In genomic region chrX:134174273-134174660, GRCh38 we compare ENCODE assay signal across 16 cellular contexts.
A peak's percentile ranks its signal among the peaks of the same experiment; 100 is the strongest.
DNase-seq lines count a peak whose midpoint lies in the region; ATAC-seq and TF ChIP-seq lines count a peak whose summit lies in the region.
"Had no signal": no experiment of that assay in that cellular context is flagged by ENCODE, and none has a peak within 500 bp of the region (broad histone marks: within the 10 kb centered on the region; RNA-seq: fewer than 3 reads in every experiment).

No MANE protein-coding gene starts in this region.

- H2BK5ac ChIP-seq in neuronal stem cell (ENCODE audit: low read length), result no peak overlapping the region

- H3K4me3 ChIP-seq in Loucy (ENCODE audit: low read length, poor library complexity, severe bottlenecking) (peak overlapping the region; percentile 81), neuronal stem cell (ENCODE audit: low read length in 2 of 2) (peak overlapping the region in 1 of 2 donors; percentile 92)
- H3K4me3 ChIP-seq: upper lobe of right lung had no signal

- peaks cover 24% of the 10 kb centered on the region for H3K27me3 Mint-ChIP-seq in activated CD8-positive, alpha-beta memory T cell treated with anti-CD3 and anti-CD28 coated beads, Interleukin-2, amount 10 ng/mL, durations not matched to agents 7 days and 5 days
- peaks cover 5% of the 10 kb centered on the region for H3K27me3 Mint-ChIP-seq in glutamatergic neuron (ENCODE audit: unreplicated experiment)

- no peak overlapping the region for H2BK15ac ChIP-seq in neuronal stem cell (ENCODE audit: low read length)

- no peak overlapping the region for H3K14ac ChIP-seq in neuronal stem cell (ENCODE audit: low read length)

- H2BK12ac ChIP-seq in neuronal stem cell (ENCODE audit: low read length), result no peak overlapping the region

- no peak overlapping the region for H3K23ac ChIP-seq in neuronal stem cell (ENCODE audit: low read depth, low read length, poor library complexity)

- H3K9me3 ChIP-seq in Loucy (ENCODE audit: insufficient read depth, low read depth, low read length) (no peaks in the 10 kb centered on the region), neuronal stem cell (replicated peaks in 1 of 2; ENCODE audit: control insufficient read depth in 2 of 2, insufficient read depth in 1 of 2, low read depth in 1 of 2, low read length in 2 of 2) (no peaks in the 10 kb centered on the region)
- H3K9me3 ChIP-seq: upper lobe of right lung had no signal

- peak overlapping the region; percentile 89; the same call in 1 of the 2 replicates for H2AFZ ChIP-seq in Loucy (ENCODE audit: low read length)
- H2AFZ ChIP-seq in neuronal stem cell (ENCODE audit: low read length), result no peak overlapping the region

- H3K9ac ChIP-seq in Loucy (ENCODE audit: low read depth, low read length, poor library complexity, severe bottlenecking) (no peak overlapping the region), neuronal stem cell (ENCODE audit: low read depth, low read length, poor library complexity) (no peak overlapping the region)

- H3K9me2 ChIP-seq in Loucy (replicated peaks; ENCODE audit: low read depth, low read length), result no peaks in the 10 kb centered on the region

- H4K8ac ChIP-seq in neuronal stem cell (ENCODE audit: low read depth, low read length), result no peak overlapping the region

- no CpG with 5 or more reads among the region's 4 CpGs for WGBS in neuronal stem cell (ENCODE audit: extremely low coverage in 2 of 2, insufficient read length in 2 of 2, insufficient replicate concordance in 1 of 2), 2 donors

- peaks cover 13% of the 10 kb centered on the region for H3K36me3 Mint-ChIP-seq in activated CD8-positive, alpha-beta memory T cell treated with anti-CD3 and anti-CD28 coated beads, Interleukin-2, amount 10 ng/mL, durations not matched to agents 7 days and 5 days
- H3K36me3 Mint-ChIP-seq in glutamatergic neuron (ENCODE audit: unreplicated experiment), result no peaks in the 10 kb centered on the region

- CTCF ChIA-PET in activated CD8-positive, alpha-beta memory T cell treated with anti-CD3 and anti-CD28 coated beads, Interleukin-2, amount 10 ng/mL, durations not matched to agents 7 days and 5 days (lab: Charles Lee), result interaction anchor here (0.7 to 1.3 kb wide), 2 partner anchors 12 to 222 kb away, joined by 3 to 5 read pairs; no protein-coding TSS in a partner anchor

- no peaks in the 10 kb centered on the region for H3K79me1 ChIP-seq in neuronal stem cell (ENCODE audit: low read depth, low read length)

- no peak overlapping the region for H3K18ac ChIP-seq in neuronal stem cell (ENCODE audit: low read length)

- no peak overlapping the region for H2AK5ac ChIP-seq in neuronal stem cell (ENCODE audit: low read depth, low read length)

- H3F3A ChIP-seq in Loucy (ENCODE audit: low read depth), result no peaks in the 10 kb centered on the region

- H3K4me3 Mint-ChIP-seq in activated CD8-positive, alpha-beta memory T cell treated with anti-CD3 and anti-CD28 coated beads, Interleukin-2, amount 10 ng/mL, durations not matched to agents 7 days and 5 days, result peak overlapping the region; percentile 83
- peak overlapping the region; percentile 91 for H3K4me3 Mint-ChIP-seq in glutamatergic neuron (ENCODE audit: unreplicated experiment)

- intact Hi-C loops in Right ventricle myocardium inferior (cut with DNase I), result no loop called here

- peak overlapping the region; percentile 96 for H3K27ac ChIP-seq in neuronal stem cell (replicated peaks; ENCODE audit: low read length)
- H3K27ac ChIP-seq: upper lobe of right lung had no signal

- H2BK120ac ChIP-seq in neuronal stem cell (ENCODE audit: low read depth, low read length), result no peak overlapping the region

- DNase-seq in activated CD8-positive, alpha-beta memory T cell treated with anti-CD3 and anti-CD28 coated beads, Interleukin-2, amount 10 ng/mL, durations not matched to agents 7 days and 5 days, result no peak
- DNase-seq in activated CD8-positive, alpha-beta memory T cell treated with anti-CD3 and anti-CD28 coated beads, Interleukin-2, amount 50 U/mL, for 4 hours, result no peak
- DNase-seq in glutamatergic neuron, result no peak
- DNase-seq in neuronal stem cell (ENCODE audit: low spot score), result no peak
- no peak for DNase-seq in NCI-H1048 (lab: John Stamatoyannopoulos, UW)
- no peak for DNase-seq in DMS153 treated with DMSO at 0.1 percent for 48 hours (lab: John Stamatoyannopoulos, UW; ENCODE audit: unreplicated experiment)
- no peak for DNase-seq in Right ventricle myocardium inferior (ENCODE audit: missing footprints)
- DNase-seq: ACHN, dermis blood vessel endothelial cell, KBM-7, NCI-H187 treated with DMSO at 0.1 percent for 48 hours, NCI-H69, RPMI8226, T-helper 9 cell, upper lobe of right lung had no signal

- peaks cover 12% of the 10 kb centered on the region for H3K79me2 ChIP-seq in Loucy (ENCODE audit: insufficient read depth, low read length)

- no peak for ATAC-seq in activated CD8-positive, alpha-beta memory T cell treated with anti-CD3 and anti-CD28 coated beads, Interleukin-2, amount 10 ng/mL, durations not matched to agents 7 days and 5 days
- no peak for ATAC-seq in Right ventricle myocardium inferior
- ATAC-seq: upper lobe of right lung had no signal

- H3K9me3 Mint-ChIP-seq in activated CD8-positive, alpha-beta memory T cell treated with anti-CD3 and anti-CD28 coated beads, Interleukin-2, amount 10 ng/mL, durations not matched to agents 7 days and 5 days (ENCODE audit: low read depth), result no peaks in the 10 kb centered on the region
- peaks cover 1% of the 10 kb centered on the region for H3K9me3 Mint-ChIP-seq in glutamatergic neuron (ENCODE audit: unreplicated experiment)

- H3K4me1 Mint-ChIP-seq in activated CD8-positive, alpha-beta memory T cell treated with anti-CD3 and anti-CD28 coated beads, Interleukin-2, amount 10 ng/mL, durations not matched to agents 7 days and 5 days, result peaks cover 13% of the 10 kb centered on the region
- H3K4me1 Mint-ChIP-seq in glutamatergic neuron (ENCODE audit: low read depth, unreplicated experiment), result peaks cover 9% of the 10 kb centered on the region

- TF ChIP-seq CTCF in Loucy (conservative IDR thresholded peaks at IDR 0.05; ENCODE audit: low read length) (no peak), glutamatergic neuron (IDR thresholded peaks at IDR 0.05; ENCODE audit: partially characterized antibody, unreplicated experiment) (no peak)

- H3K4me1 ChIP-seq in Loucy (ENCODE audit: insufficient read depth, low read length, poor library complexity, severe bottlenecking), result peaks cover 5% of the 10 kb centered on the region
- peaks cover 0 to 20% of the 10 kb centered on the region in 2 donors for H3K4me1 ChIP-seq in neuronal stem cell (ENCODE audit: control insufficient read depth in 2 of 2, insufficient read depth in 1 of 2, low read depth in 1 of 2, low read length in 2 of 2)
- H3K4me1 ChIP-seq: upper lobe of right lung had no signal

- H3K27ac Mint-ChIP-seq in activated CD8-positive, alpha-beta memory T cell treated with anti-CD3 and anti-CD28 coated beads, Interleukin-2, amount 10 ng/mL, durations not matched to agents 7 days and 5 days, result peak overlapping the region; percentile 84
- no peak overlapping the region for H3K27ac Mint-ChIP-seq in glutamatergic neuron (ENCODE audit: unreplicated experiment)

- H3K4me2 ChIP-seq in Loucy (ENCODE audit: low read depth, low read length, poor library complexity, severe bottlenecking) (peak overlapping the region; percentile 83), neuronal stem cell (ENCODE audit: insufficient read depth, low read length, poor library complexity, severe bottlenecking) (no peak overlapping the region)

- H4K91ac ChIP-seq in neuronal stem cell (ENCODE audit: low read depth, low read length, poor library complexity), result no peak overlapping the region

- no peaks in the 10 kb centered on the region for H4K20me1 ChIP-seq in Loucy (ENCODE audit: insufficient read depth, low read length, poor library complexity, severe bottlenecking)

- H3K4ac ChIP-seq in neuronal stem cell (ENCODE audit: low read length), result no peak overlapping the region

- H3K27me3 ChIP-seq in Loucy (ENCODE audit: insufficient read depth, low read length, poor library complexity, severe bottlenecking) (peaks cover 10% of the 10 kb centered on the region), neuronal stem cell (ENCODE audit: control insufficient read depth in 3 of 3, insufficient read depth in 3 of 3, low read depth in 1 of 3, low read length in 3 of 3) (no peaks in the 10 kb centered on the region)

- H3K36me3 ChIP-seq in Loucy (ENCODE audit: insufficient read depth, low read length), result no peaks in the 10 kb centered on the region
- H3K36me3 ChIP-seq in neuronal stem cell (replicated peaks in 1 of 2; ENCODE audit: control insufficient read depth in 2 of 2, insufficient read depth in 2 of 2, low read length in 2 of 2), result peaks cover 4 to 25% of the 10 kb centered on the region in 2 donors
- H3K36me3 ChIP-seq: upper lobe of right lung had no signal
